In genomic region chr11:9280655-9281301, GRCh38 we compare ENCODE assay signal across 8 cellular contexts. TPM values are rescaled to one million over a fixed set of nuclear protein-coding genes. Genes with fewer than 3 reads are reported as not detected.
DNase-seq lines count a peak whose midpoint lies in the region; ATAC-seq and TF ChIP-seq lines count a peak whose summit lies in the region.

No MANE protein-coding gene starts in this region.

- CTCF ChIA-PET in activated naive CD4-positive, alpha-beta T cell treated with anti-CD3 and anti-CD28 coated beads for 36 hours (lab: Charles Lee), result interaction anchor here (0.5 to 1.0 kb wide), 3 partner anchors 11 to 113 kb away, joined by 3 to 4 read pairs (median 4); no protein-coding TSS in a partner anchor

- peaks cover 18% of the 10 kb centered on the region for H3K36me3 Mint-ChIP-seq in activated naive CD4-positive, alpha-beta T cell treated with anti-CD3 and anti-CD28 coated beads for 36 hours (ENCODE audit: low read depth)
- peaks cover 0 to 36% (median 6%) of the 10 kb centered on the region in 3 donors for H3K36me3 Mint-ChIP-seq in naive thymus-derived CD8-positive, alpha-beta T cell

- H3K27ac Mint-ChIP-seq in activated naive CD4-positive, alpha-beta T cell treated with anti-CD3 and anti-CD28 coated beads for 36 hours, result no peak overlapping the region
- peak overlapping the region; percentile 61 to 91 (median 84) for H3K27ac Mint-ChIP-seq in naive thymus-derived CD8-positive, alpha-beta T cell

- peak; percentile 93 for DNase-seq in OCI-M1 (lab: John Stamatoyannopoulos, UW)
- peak; percentile 73 for DNase-seq in activated naive CD4-positive, alpha-beta T cell treated with anti-CD3 and anti-CD28 coated beads for 36 hours
- peak in 9 of 10 donors; percentile 33 to 82 (median 71) for DNase-seq in naive thymus-derived CD8-positive, alpha-beta T cell
- DNase-seq in 8988T, result no peak
- DNase-seq in COLO668 (lab: John Stamatoyannopoulos, UW; ENCODE audit: unreplicated experiment), result no peak

- POLR2A ChIA-PET in naive thymus-derived CD8-positive, alpha-beta T cell (lab: Charles Lee), result interaction anchor here (0.5 to 1.8 kb wide), 8 partner anchors 16 to 180 kb away, joined by 3 to 23 read pairs (median 6); partner anchors contain the start of genes DENND5A, TMEM41B and ZNF143

- intact Hi-C loops in activated naive CD4-positive, alpha-beta T cell treated with anti-CD3 and anti-CD28 coated beads for 36 hours (cut with micrococcal nuclease), result no loop called here

- no peaks in the 10 kb centered on the region for H3K9me3 Mint-ChIP-seq in activated naive CD4-positive, alpha-beta T cell treated with anti-CD3 and anti-CD28 coated beads for 36 hours
- H3K9me3 Mint-ChIP-seq in naive thymus-derived CD8-positive, alpha-beta T cell, result no peaks in the 10 kb centered on the region

- no peak for TF ChIP-seq CTCF in 22Rv1 (IDR thresholded peaks at IDR 0.05)

- ATAC-seq in GM18519 (IDR thresholded peaks at IDR 0.05; ENCODE audit: low FRiP score, unreplicated experiment), result peak; percentile 81
- ATAC-seq in HG03103 (IDR thresholded peaks at IDR 0.05; ENCODE audit: low read depth, unreplicated experiment), result peak; percentile 96
- peak; percentile 92 to 97 for ATAC-seq in naive thymus-derived CD8-positive, alpha-beta T cell

- H3K4me1 Mint-ChIP-seq in activated naive CD4-positive, alpha-beta T cell treated with anti-CD3 and anti-CD28 coated beads for 36 hours (ENCODE audit: low read depth), result peaks cover 20% of the 10 kb centered on the region
- peaks cover 5 to 21% (median 17%) of the 10 kb centered on the region in 4 donors for H3K4me1 Mint-ChIP-seq in naive thymus-derived CD8-positive, alpha-beta T cell

- peak overlapping the region; percentile 28 for H3K27ac ChIP-seq in 22Rv1

- no peak overlapping the region for H3K4me3 Mint-ChIP-seq in activated naive CD4-positive, alpha-beta T cell treated with anti-CD3 and anti-CD28 coated beads for 36 hours
- H3K4me3 Mint-ChIP-seq in naive thymus-derived CD8-positive, alpha-beta T cell, result peak overlapping the region; percentile 33 to 73 (median 71)

- H3K27me3 Mint-ChIP-seq in activated naive CD4-positive, alpha-beta T cell treated with anti-CD3 and anti-CD28 coated beads for 36 hours (ENCODE audit: low read depth), result no peaks in the 10 kb centered on the region
- no peaks in the 10 kb centered on the region for H3K27me3 Mint-ChIP-seq in naive thymus-derived CD8-positive, alpha-beta T cell

RNA-seq across cellular contexts. Expression of gene DENND5A, which starts 15.6 kb away (rescaled TPM):
- total RNA-seq in activated naive CD4-positive, alpha-beta T cell treated with anti-CD3 and anti-CD28 coated beads for 36 hours, result 10 to 100 TPM; 62.3 to 63.5 TPM
- total RNA-seq in naive thymus-derived CD8-positive, alpha-beta T cell, result 100 to 1,000 TPM; 119 to 122 TPM
- 10 to 100 TPM; 26.4 to 65.3 (median 33.5) TPM for polyA plus RNA-seq in naive thymus-derived CD8-positive, alpha-beta T cell

RNA-seq across cellular contexts. Expression of gene TMEM41B, which starts 33.6 kb away (rescaled TPM):
- 10 to 100 TPM; 27.8 to 30.5 TPM for total RNA-seq in activated naive CD4-positive, alpha-beta T cell treated with anti-CD3 and anti-CD28 coated beads for 36 hours
- total RNA-seq in naive thymus-derived CD8-positive, alpha-beta T cell, result 10 to 100 TPM; 78.6 to 84.9 TPM
- polyA plus RNA-seq in naive thymus-derived CD8-positive, alpha-beta T cell, result 10 to 100 TPM in 1 of 3 donors, 1 to 10 TPM in 2; 7.4 to 16.3 (median 7.5) TPM

Comparison
In these comparisons a context has a peak if more than half of its experiments do, and no peak if none do; other contexts are left out.
1. DNase-seq: peak in OCI-M1 (single experiment), activated naive CD4-positive, alpha-beta T cell treated with anti-CD3 and anti-CD28 coated beads for 36 hours (single experiment) and naive thymus-derived CD8-positive, alpha-beta T cell (9 of 10); none in 8988T (single experiment) and COLO668 (single experiment).
2. Peak in every context shown above with its lines, with median percentiles within 50 percentile points of each other: ATAC-seq.